In the genomic region with DNA sequence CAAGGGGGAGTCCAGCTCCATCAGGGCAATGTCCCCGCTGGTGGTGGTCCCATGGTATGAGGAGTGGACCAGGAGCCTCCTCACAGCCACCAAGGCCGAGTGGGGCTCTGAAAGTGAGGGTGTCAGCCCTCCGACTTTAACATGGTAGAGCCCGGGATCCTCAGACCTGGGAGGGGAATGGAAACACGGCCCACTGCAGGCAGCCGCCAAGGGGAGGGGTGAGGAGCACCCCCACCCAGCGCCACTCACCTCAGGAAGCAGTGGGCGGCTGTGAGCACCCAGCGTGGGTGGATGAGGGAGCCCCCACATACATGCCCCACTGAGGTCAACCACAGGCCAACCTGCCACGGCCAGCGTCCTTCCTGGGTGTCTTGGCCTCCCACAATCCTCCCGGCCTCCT, we compare ENCODE assay signal across 23 cellular contexts. TPM values are rescaled to one million over a fixed set of nuclear protein-coding genes. Genes with fewer than 3 reads are reported as not detected.
"Had no signal": no experiment of that assay in that cellular context is flagged by ENCODE, and none has a peak within 500 bp of the region (broad histone marks: within the 10 kb centered on the region; RNA-seq: fewer than 3 reads in every experiment).

No MANE protein-coding gene starts in this region.

- H3K27me3 ChIP-seq: ascending aorta, right atrium auricular region, vagina had no signal

- H3K36me3 ChIP-seq: ascending aorta, prostate gland, right atrium auricular region, transverse colon, vagina had no signal

- H3K36me3 Mint-ChIP-seq: activated naive CD4-positive, alpha-beta T cell treated with anti-CD3 and anti-CD28 coated beads, Interleukin-2, amount 10 ng/mL, durations not matched to agents 7 days and 5 days had no signal

- H3K4me3 Mint-ChIP-seq: activated naive CD4-positive, alpha-beta T cell treated with anti-CD3 and anti-CD28 coated beads, Interleukin-2, amount 10 ng/mL, durations not matched to agents 7 days and 5 days; activated T-cell treated with anti-CD3 and anti-CD28 coated beads, Interleukin-2, amount 50 U/mL, for 4 hours had no signal

- DNase-seq: activated CD4-positive, alpha-beta T cell treated with anti-CD3 and anti-CD28 coated beads for 48 hours; activated CD4-positive, CD25-positive, alpha-beta regulatory T cell; activated CD8-positive, alpha-beta T cell treated with anti-CD3 and anti-CD28 coated beads for 36 hours; activated effector memory CD4-positive, alpha-beta T cell treated with Interleukin-2 at 50 U/mL for 16 hours; activated naive CD4-positive, alpha-beta T cell treated with anti-CD3 and anti-CD28 coated beads, Interleukin-2, amount 10 ng/mL, durations not matched to agents 7 days and 5 days; activated T-cell treated with anti-CD3 and anti-CD28 coated beads, Interleukin-2, amount 50 U/mL, for 4 hours; cortex of kidney; head of caudate nucleus; stimulated activated naive CD4-positive, alpha-beta T cell treated with Interleukin-2 at 50 U/mL for 16 hours; T-helper 1 cell; T1000; transverse colon had no signal

- H3K27me3 Mint-ChIP-seq: activated CD8-positive, alpha-beta T cell treated with anti-CD3 and anti-CD28 coated beads for 36 hours had no signal

- H3K4me1 ChIP-seq: prostate gland had no signal

- H3K27ac ChIP-seq: ascending aorta, prostate gland, right atrium auricular region, transverse colon, vagina had no signal

- ATAC-seq: activated CD8-positive, alpha-beta T cell treated with anti-CD3 and anti-CD28 coated beads for 36 hours; activated T-cell treated with anti-CD3 and anti-CD28 coated beads, Interleukin-2, amount 50 U/mL, for 4 hours had no signal

- H3K4me3 ChIP-seq: ascending aorta, prostate gland, right atrium auricular region, skin epidermis, transverse colon, vagina had no signal

- H3K9me3 Mint-ChIP-seq: activated naive CD4-positive, alpha-beta T cell treated with anti-CD3 and anti-CD28 coated beads, Interleukin-2, amount 10 ng/mL, durations not matched to agents 7 days and 5 days; activated T-cell treated with anti-CD3 and anti-CD28 coated beads, Interleukin-2, amount 50 U/mL, for 4 hours had no signal

- H3K27ac Mint-ChIP-seq: activated naive CD4-positive, alpha-beta T cell treated with anti-CD3 and anti-CD28 coated beads, Interleukin-2, amount 10 ng/mL, durations not matched to agents 7 days and 5 days had no signal

- H3K9me3 ChIP-seq: ascending aorta, prostate gland, right atrium auricular region, transverse colon, vagina had no signal

RNA-seq across cellular contexts. Expression of a gene that starts 10.8 kb away (rescaled TPM):
- total RNA-seq: ascending aorta, frontal cortex had no signal
- polyA plus RNA-seq: neural cell had no signal

RNA-seq across cellular contexts. Expression of a gene that starts 17.1 kb away (rescaled TPM):
- total RNA-seq: activated CD8-positive, alpha-beta T cell treated with anti-CD3 and anti-CD28 coated beads for 36 hours; ascending aorta; frontal cortex; omental fat pad; right atrium auricular region had no signal
- polyA plus RNA-seq: neural cell had no signal

RNA-seq across cellular contexts. Expression of a gene that starts 23.9 kb away (rescaled TPM):
- total RNA-seq: ascending aorta, frontal cortex, right atrium auricular region, vagina had no signal
- polyA plus RNA-seq: neural cell had no signal

RNA-seq across cellular contexts. Expression of a gene that starts 42.6 kb away (rescaled TPM):
- total RNA-seq: activated CD8-positive, alpha-beta T cell treated with anti-CD3 and anti-CD28 coated beads for 36 hours; activated T-cell treated with anti-CD3 and anti-CD28 coated beads, Interleukin-2, amount 50 U/mL, for 4 hours; ascending aorta; frontal cortex; lower leg skin; omental fat pad; prostate gland; right atrium auricular region; transverse colon; vagina had no signal
- polyA plus RNA-seq: adipose tissue, esophagus, neural cell had no signal
